ENCODE assay signal across 8 cellular contexts in the genomic region with DNA sequence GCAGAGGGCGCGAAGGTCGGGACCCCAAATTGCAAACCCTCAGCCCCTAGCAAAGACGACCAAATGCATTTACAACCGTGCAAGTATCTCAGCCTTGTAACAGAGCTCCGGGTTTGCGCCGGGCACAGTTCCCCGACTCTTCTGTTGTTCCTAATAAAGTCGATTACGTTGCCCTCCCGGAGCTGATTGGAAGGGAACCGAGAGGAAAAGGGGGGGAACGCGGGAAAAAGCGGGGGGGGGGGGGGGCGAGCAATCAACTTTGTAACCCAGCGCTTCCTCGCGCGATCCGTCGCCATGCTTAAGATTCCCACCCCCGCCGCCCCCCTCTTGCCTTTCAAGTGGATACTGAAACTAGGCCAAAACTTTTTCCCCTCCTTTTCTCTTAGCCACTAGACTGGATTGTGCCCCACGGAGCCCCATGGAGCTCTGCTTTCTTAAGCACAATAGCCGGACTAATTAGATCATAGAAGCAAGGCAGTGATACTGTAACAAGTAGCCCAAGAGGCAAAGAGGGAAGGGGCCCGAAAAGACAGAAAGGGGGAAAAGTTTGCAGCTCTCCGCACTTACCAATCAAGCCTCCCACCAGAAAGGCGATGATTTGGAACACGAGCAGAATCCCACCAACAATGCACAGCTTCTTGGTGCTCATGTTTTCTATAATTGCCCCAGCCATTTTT. TPM values are rescaled to one million over a fixed set of nuclear protein-coding genes. Genes with fewer than 3 reads are reported as not detected.
DNase-seq lines count a peak whose midpoint lies in the region; FAIRE-seq and TF ChIP-seq lines count a peak whose summit lies in the region.

No MANE protein-coding gene starts in this region.

- CTCF ChIA-PET in Calu3 (lab: Charles Lee) = interaction anchor here (0.6 to 2.7 kb wide), 7 partner anchors 34 to 121 kb away, joined by 5 to 13 read pairs (median 7); no protein-coding TSS in a partner anchor

- DNase-seq in Calu3 = peak; percentile 25
- DNase-seq in NCI-H2029 (lab: John Stamatoyannopoulos, UW) = peak; percentile 60
- peak; percentile 61 to 80 for DNase-seq in breast epithelium (ENCODE audit: low spot score in 2 of 2)
- DNase-seq in iPS-NIHi7 (ENCODE audit: extremely low spot score) = peak; percentile 24
- no peak for DNase-seq in DMS79 treated with DMSO at 0.1 percent for 48 hours (lab: John Stamatoyannopoulos, UW)
- no peak for DNase-seq in D721Med (ENCODE audit: insufficient read length, low spot score)
- no peak for DNase-seq in GM19238 (ENCODE audit: insufficient read length, low spot score)

- peak overlapping the region; percentile 69 to 85 (median 74) for H3K4me3 ChIP-seq in breast epithelium
- H3K4me3 ChIP-seq in skeletal muscle tissue (ENCODE audit: low read length in 3 of 3) = peak overlapping the region; percentile 84 to 98 (median 93)

- peak overlapping the region; percentile 88 to 92 for H3K27ac ChIP-seq in breast epithelium
- peak overlapping the region; percentile 86 for H3K27ac ChIP-seq in skeletal muscle tissue (ENCODE audit: low read depth, low read length)

- peak overlapping the region; percentile 17 for H3K27ac Mint-ChIP-seq in Calu3 (ENCODE audit: unreplicated experiment)

- H3K4me1 ChIP-seq in breast epithelium (peaks cover 0 to 5% of the 10 kb centered on the region in 2 donors), skeletal muscle tissue (ENCODE audit: control insufficient read depth in 3 of 3, insufficient read depth in 3 of 3, low read length in 3 of 3) (peaks cover 12 to 20% (median 12%) of the 10 kb centered on the region in 3 donors)

- peaks cover 26% of the 10 kb centered on the region for H3K36me3 Mint-ChIP-seq in Calu3 (ENCODE audit: insufficient read depth, unreplicated experiment)

- TF ChIP-seq POLR2A in breast epithelium (IDR thresholded peaks at IDR 0.05) = no peak

- H3K4me1 Mint-ChIP-seq in Calu3 (ENCODE audit: low read depth, unreplicated experiment) = peaks cover 19% of the 10 kb centered on the region

- intact Hi-C loops in Calu3 (cut with micrococcal nuclease; ENCODE audit: unreplicated experiment) (loop anchor here (2.0 to 5.0 kb wide), 4 partner anchors 34 to 111 kb away; no protein-coding TSS in a partner anchor), breast epithelium (cut with DNase I; ENCODE audit: low total_unique reads) (no loop called here)

- peak overlapping the region; percentile 96 for H3K4me3 Mint-ChIP-seq in Calu3 (ENCODE audit: low read depth, unreplicated experiment)

- TF ChIP-seq CTCF in Calu3 (IDR thresholded peaks at IDR 0.05; ENCODE audit: unreplicated experiment) (no peak), breast epithelium (IDR thresholded peaks at IDR 0.05) (no peak), D721Med (IDR thresholded peaks at IDR 0.05; ENCODE audit: insufficient read depth, missing control alignments) (no peak)

- FAIRE-seq in D721Med (lab: Jason Lieb, UNC) = no peak

- TSS peak; percentile 61 for BruUV-seq in Calu3 (replicated peaks; lab: Mats Ljungman, UMichigan)

- H3K36me3 ChIP-seq in breast epithelium (no peaks in the 10 kb centered on the region), skeletal muscle tissue (ENCODE audit: control insufficient read depth in 3 of 3, insufficient read depth in 3 of 3, low read length in 3 of 3) (no peaks in the 10 kb centered on the region)

- H3K9ac ChIP-seq in skeletal muscle tissue (ENCODE audit: low read depth in 1 of 3, low read length in 3 of 3) = peak overlapping the region; percentile 91 to 97 (median 93)

- H3K27me3 ChIP-seq in breast epithelium = no peaks in the 10 kb centered on the region
- no peaks in the 10 kb centered on the region for H3K27me3 ChIP-seq in skeletal muscle tissue (ENCODE audit: control insufficient read depth in 3 of 3, insufficient read depth in 3 of 3, low read length in 3 of 3)

- no peaks in the 10 kb centered on the region for H3K9me3 Mint-ChIP-seq in Calu3 (ENCODE audit: low read depth, unreplicated experiment)

- no peaks in the 10 kb centered on the region for H3K9me3 ChIP-seq in breast epithelium
- H3K9me3 ChIP-seq in skeletal muscle tissue (ENCODE audit: control insufficient read depth in 3 of 3, low read length in 3 of 3) = no peaks in the 10 kb centered on the region

- H3K27me3 Mint-ChIP-seq in Calu3 (ENCODE audit: unreplicated experiment) = no peaks in the 10 kb centered on the region

RNA-seq across cellular contexts. Expression of a gene that starts 0.6 kb away (rescaled TPM):
- total RNA-seq in Calu3 (2022) (50.9 and 57.3 TPM in 2 replicates), breast epithelium (10 to 100 TPM; 61.9 to 76.3 (median 62.8) TPM), skeletal muscle tissue (68.9 TPM)

Comparison
In these comparisons a context has a peak if more than half of its experiments do, and no peak if none do; other contexts are left out.
1. DNase-seq: peak in Calu3 (single experiment), NCI-H2029 (single experiment), breast epithelium (2 of 2) and iPS-NIHi7 (single experiment); none in DMS79 treated with DMSO at 0.1 percent for 48 hours (single experiment), D721Med (single experiment) and GM19238 (single experiment).